ENCODE assay signal across 13 cellular contexts in genomic region chr3:149333518-149333859, GRCh38. TPM values are rescaled to one million over a fixed set of nuclear protein-coding genes. Genes with fewer than 3 reads are reported as not detected.
DNase-seq lines count a peak whose midpoint lies in the region; ATAC-seq, FAIRE-seq and TF ChIP-seq lines count a peak whose summit lies in the region.
"Had no signal": no experiment of that assay in that cellular context is flagged by ENCODE, and none has a peak within 500 bp of the region (broad histone marks: within the 10 kb centered on the region; RNA-seq: fewer than 3 reads in every experiment).

A gene with protein sequence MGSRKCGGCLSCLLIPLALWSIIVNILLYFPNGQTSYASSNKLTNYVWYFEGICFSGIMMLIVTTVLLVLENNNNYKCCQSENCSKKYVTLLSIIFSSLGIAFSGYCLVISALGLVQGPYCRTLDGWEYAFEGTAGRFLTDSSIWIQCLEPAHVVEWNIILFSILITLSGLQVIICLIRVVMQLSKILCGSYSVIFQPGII (minus strand): TSS chr3:149333636. CDS start chr3:149333382, 254 bp downstream.

- H3K9ac ChIP-seq in kidney (ENCODE audit: low read length in 2 of 2): peak within 1 kb of the TSS; percentile 58 to 81

- in situ Hi-C loops in GM13977 (cut with MboI; ENCODE audit: low pct_unique_long_range_greater_than_20kb, low sequenced_read_pairs, unreplicated experiment): no loop called here

- H3K9me3 Mint-ChIP-seq in HFFc6: no peaks in the 10 kb centered on the region
- no peaks in the 10 kb centered on the region for H3K9me3 Mint-ChIP-seq in immature natural killer cell
- H3K9me3 Mint-ChIP-seq: activated naive CD4-positive, alpha-beta T cell treated with anti-CD3 and anti-CD28 coated beads, Interleukin-2, amount 50 U/mL, for 24 hours; CD4-positive, alpha-beta memory T cell had no signal

- H3K27ac Mint-ChIP-seq in HFFc6 (peak within 1 kb of the TSS; percentile 66), immature natural killer cell (no peak within 1 kb of the TSS)
- H3K27ac Mint-ChIP-seq: activated naive CD4-positive, alpha-beta T cell treated with anti-CD3 and anti-CD28 coated beads, Interleukin-2, amount 50 U/mL, for 24 hours; CD4-positive, alpha-beta memory T cell had no signal

- H3K4me1 Mint-ChIP-seq in HFFc6 (ENCODE audit: low read depth): peaks cover 18% of the 10 kb centered on the region
- no peaks in the 10 kb centered on the region for H3K4me1 Mint-ChIP-seq in immature natural killer cell
- H3K4me1 Mint-ChIP-seq: activated naive CD4-positive, alpha-beta T cell treated with anti-CD3 and anti-CD28 coated beads, Interleukin-2, amount 50 U/mL, for 24 hours; CD4-positive, alpha-beta memory T cell had no signal

- H3K27ac ChIP-seq in kidney (ENCODE audit: low read depth in 2 of 2, low read length in 2 of 2): peak within 1 kb of the TSS; percentile 64 to 84

- no peaks in the 10 kb centered on the region for H3K36me3 ChIP-seq in kidney (ENCODE audit: control insufficient read depth in 1 of 2, insufficient read depth in 2 of 2, low read length in 2 of 2)
- H3K36me3 ChIP-seq: tibial artery had no signal

- TF ChIP-seq CTCF in HFFc6 (IDR thresholded peaks at IDR 0.05): no peak
- TF ChIP-seq CTCF in kidney (IDR thresholded peaks at IDR 0.05; ENCODE audit: borderline replicate concordance, extremely low read depth, insufficient read depth): no peak
- TF ChIP-seq CTCF in GM13977 (IDR thresholded peaks at IDR 0.05; ENCODE audit: extremely low read depth, insufficient read depth, missing control alignments): no peak

- H3K4me3 Mint-ChIP-seq in HFFc6 (peak within 1 kb of the TSS; percentile 24; the same call in 1 of the 2 replicates), immature natural killer cell (no peak within 1 kb of the TSS)
- H3K4me3 Mint-ChIP-seq: activated naive CD4-positive, alpha-beta T cell treated with anti-CD3 and anti-CD28 coated beads, Interleukin-2, amount 50 U/mL, for 24 hours; CD4-positive, alpha-beta memory T cell had no signal

- FAIRE-seq in kidney (lab: Jason Lieb, UNC): no peak

- ATAC-seq in sciatic nerve: peak; percentile 40

- peaks cover 0 to 13% of the 10 kb centered on the region in 2 donors for H3K4me1 ChIP-seq in kidney (ENCODE audit: control insufficient read depth in 1 of 2, insufficient read depth in 1 of 2, low read depth in 1 of 2, low read length in 2 of 2)

- no peaks in the 10 kb centered on the region for H3K9me3 ChIP-seq in kidney (ENCODE audit: control insufficient read depth in 1 of 2, low read length in 2 of 2)
- H3K9me3 ChIP-seq: tibial artery had no signal

- intact Hi-C loops in kidney (cut with DNase I) (no loop called here), sciatic nerve (cut with DNase I) (no loop called here)

- no peak for DNase-seq in HFFc6
- DNase-seq in dermis microvascular lymphatic vessel endothelial cell (ENCODE audit: low read depth in 2 of 2): peak in 1 of 2 donors; percentile 73
- DNase-seq in kidney: no peak
- DNase-seq in sciatic nerve (ENCODE audit: low spot score): no peak
- DNase-seq in HPDE6-E6E7 (ENCODE audit: extremely low spot score): no peak
- DNase-seq in NCI-H1436 treated with DMSO at 0.1 percent for 48 hours (lab: John Stamatoyannopoulos, UW): no peak
- DNase-seq in GM13977 (ENCODE audit: low spot score): no peak
- no peak for DNase-seq in immature natural killer cell
- DNase-seq: activated CD4-positive, alpha-beta T cell treated with anti-CD3 and anti-CD28 coated beads, Interleukin-2, amount 50 U/mL, for 48 hours; CD4-positive, alpha-beta memory T cell; NCI-H524 treated with DMSO at 0.1 percent for 48 hours; tibial artery had no signal

- H3K4me3 ChIP-seq in kidney (ENCODE audit: low read length in 2 of 2): peak within 1 kb of the TSS; percentile 61 to 74
- H3K4me3 ChIP-seq: tibial artery had no signal

- no peaks in the 10 kb centered on the region; the same call in 1 of the 2 replicates for H3K36me3 Mint-ChIP-seq in HFFc6 (ENCODE audit: low read depth)
- H3K36me3 Mint-ChIP-seq in immature natural killer cell: no peaks in the 10 kb centered on the region
- H3K36me3 Mint-ChIP-seq: activated naive CD4-positive, alpha-beta T cell treated with anti-CD3 and anti-CD28 coated beads, Interleukin-2, amount 50 U/mL, for 24 hours; CD4-positive, alpha-beta memory T cell had no signal

- H3K27me3 Mint-ChIP-seq in HFFc6 (ENCODE audit: insufficient read depth): no peaks in the 10 kb centered on the region
- H3K27me3 Mint-ChIP-seq in immature natural killer cell (ENCODE audit: low read depth in 3 of 3): peaks cover 0 to 4% (median 0%) of the 10 kb centered on the region in 3 donors

RNA-seq across cellular contexts. Expression of the gene that starts here (rescaled TPM):
- total RNA-seq in HFFc6 (2021; fragmentation: NEBNext Ultra II Directional; extraction: Animal tissue kit (Norgen Biotek cat#: 25700)): under 1 TPM in 4 of 6 experiments, not detected in 2; 0.05 to 0.19 (median 0.09) TPM
- total RNA-seq in dermis microvascular lymphatic vessel endothelial cell (318 and 366 TPM in 2 replicates), kidney (19.7 TPM), sciatic nerve (11.8 TPM)
- polyA plus RNA-seq in kidney (ENCODE audit: insufficient read depth, low read depth, low replicate concordance) (14.2 TPM), immature natural killer cell (not detected)
- total RNA-seq: CD4-positive, alpha-beta memory T cell had no signal
- polyA plus RNA-seq: CD4-positive, alpha-beta memory T cell had no signal

Comparison
In these comparisons a context has a peak if more than half of its experiments do, and no peak if none do; other contexts are left out.
1. RNA of the gene that starts here (total RNA-seq): 318 to 366 TPM in dermis microvascular lymphatic vessel endothelial cell; 19.7 TPM in kidney (single experiment), 11.8 TPM in sciatic nerve (single experiment) and 0.05 to 0.19 TPM in HFFc6; every median in the first group is over 10 times any median in the second.
2. RNA of the gene that starts here (polyA plus RNA-seq): 14.2 TPM in kidney (single experiment); not detected in immature natural killer cell; every median in the first group is over 10 times any median in the second.